ENCODE assay signal across 8 cellular contexts in the genomic region with DNA sequence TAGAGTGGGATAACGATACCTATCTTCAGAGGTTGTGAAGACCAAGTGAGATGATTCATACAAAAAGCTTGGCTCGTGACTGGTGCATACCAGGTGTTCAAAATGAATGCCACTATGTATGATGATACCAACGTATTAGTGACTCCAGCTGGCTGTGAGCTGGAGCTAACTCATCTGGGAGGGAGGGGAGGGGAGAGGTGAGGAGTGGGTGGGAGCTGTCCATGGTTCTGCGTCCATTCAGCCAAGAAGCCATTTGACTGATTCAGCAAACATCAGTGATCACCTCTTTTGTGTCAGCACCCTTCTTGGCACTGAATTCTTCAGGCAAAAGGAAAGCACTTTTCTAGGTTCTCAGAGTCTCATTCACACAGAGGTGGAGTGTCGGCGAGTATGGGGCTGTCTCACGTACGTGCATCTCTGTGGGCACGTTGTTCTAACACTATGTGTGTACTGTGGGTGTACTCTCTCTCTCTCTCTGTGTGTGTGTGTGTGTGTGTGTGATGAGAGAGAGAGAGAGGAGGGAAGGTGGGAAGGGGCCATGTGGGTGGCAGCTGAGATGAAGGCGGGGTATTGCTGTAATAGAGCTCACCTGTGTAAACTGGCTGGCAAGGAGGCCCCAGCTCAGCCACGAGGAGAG.
DNase-seq lines count a peak whose midpoint lies in the region; ATAC-seq and TF ChIP-seq lines count a peak whose summit lies in the region.

No MANE protein-coding gene starts in this region.

- CTCF ChIA-PET in IMR-90 (lab: Yijun Ruan, JAX) = no interaction called here

- peak; percentile 40; the same call in 1 of the 2 replicates for ATAC-seq in IMR-90 (ENCODE audit: low read depth)

- H4K5ac ChIP-seq in IMR-90 (ENCODE audit: low read depth, low read length) = no peak overlapping the region

- no peak overlapping the region for H3K18ac ChIP-seq in IMR-90 (ENCODE audit: low read depth, low read length)

- no peak overlapping the region for H3K56ac ChIP-seq in IMR-90 (ENCODE audit: extremely low read depth, insufficient read depth, low read length)

- 42% methylated on average over 2 of the region's 11 CpGs; no CpG with 5 or more reads in 1 of the 2 experiments for WGBS in IMR-90 (ENCODE audit: extremely low coverage in 2 of 2, insufficient read length in 1 of 2), 2 experiments

- dilution Hi-C loops in IMR-90 (cut with HindIII; ENCODE audit: low sequenced_read_pairs, unreplicated experiment) = no loop called here

- DNase-seq in GM03348 (ENCODE audit: low spot score) (peak; percentile 33), IMR-90 (peak; percentile 58), adipocyte (ENCODE audit: low read depth) (peak; percentile 58), islet precursor cell (peak; percentile 83), NCI-H526 (lab: John Stamatoyannopoulos, UW) (no peak), NCI-H2107 (lab: John Stamatoyannopoulos, UW) (no peak), NCI-H82 (lab: John Stamatoyannopoulos, UW) (no peak)
- DNase-seq in activated T-cell treated with anti-CD3 and anti-CD28 coated beads, Interleukin-2, amount 50 U/mL, for 1 hour = no peak

- H2BK15ac ChIP-seq in IMR-90 (ENCODE audit: low read depth, low read length) = no peak overlapping the region

- H3K4me2 ChIP-seq in IMR-90 (ENCODE audit: low read depth, low read length) = no peak overlapping the region

- no TSS peak for BruUV-seq in IMR-90 (replicated peaks; lab: Mats Ljungman, UMichigan)

- TF ChIP-seq CTCF in IMR-90 (conservative IDR thresholded peaks at IDR 0.05; ENCODE audit: low read depth, low read length) = no peak

- H3K4ac ChIP-seq in IMR-90 (ENCODE audit: low read depth, low read length) = no peak overlapping the region

- no peaks in the 10 kb centered on the region for H3K4me1 ChIP-seq in IMR-90 (ENCODE audit: control insufficient read depth, insufficient read depth, low read length)
- H3K4me1 ChIP-seq in adipocyte (ENCODE audit: control insufficient read depth, insufficient read depth, low read length) = no peaks in the 10 kb centered on the region

- no peak overlapping the region for H3K27ac ChIP-seq in IMR-90 (ENCODE audit: insufficient read depth, low read length)

- H3K27me3 ChIP-seq in IMR-90 (ENCODE audit: control insufficient read depth, insufficient read depth, low read length) (peaks cover 41% of the 10 kb centered on the region), adipocyte (replicated peaks; ENCODE audit: control insufficient read depth, insufficient read depth, low read length) (peaks cover 60% of the 10 kb centered on the region)

- H4K8ac ChIP-seq in IMR-90 (ENCODE audit: low read depth in 2 of 2, low read length in 2 of 2) = no peak overlapping the region

- H2AFZ ChIP-seq in IMR-90 (replicated peaks; ENCODE audit: low read length, poor library complexity) = no peak overlapping the region

- peaks cover 4% of the 10 kb centered on the region; the same call in 1 of the 2 replicates for H4K20me1 ChIP-seq in IMR-90 (ENCODE audit: insufficient read depth, low read length)

- no peaks in the 10 kb centered on the region for H3K9me1 ChIP-seq in IMR-90 (ENCODE audit: insufficient read depth, low read length)

- POLR2A ChIA-PET in IMR-90 (lab: Charles Lee; ENCODE audit: unreplicated experiment) = interaction anchor here (0.7 kb wide), 1 partner anchor 332 kb away, joined by 14 read pairs; no protein-coding TSS in a partner anchor

- TF ChIP-seq POLR2A in IMR-90 (IDR thresholded peaks at IDR 0.05; ENCODE audit: low read depth, low read length) = no peak

- no peak overlapping the region for H3K14ac ChIP-seq in IMR-90 (replicated peaks; ENCODE audit: low read depth, low read length)

- no peak overlapping the region for H3K23ac ChIP-seq in IMR-90 (ENCODE audit: low read depth, low read length)

- no peak overlapping the region for H2AK5ac ChIP-seq in IMR-90 (ENCODE audit: low read depth, low read length)

- in situ Hi-C loops in IMR-90 (cut with MboI; ENCODE audit: low sequenced_read_pairs) = no loop called here

- H2BK120ac ChIP-seq in IMR-90 (ENCODE audit: low read depth, low read length) = no peak overlapping the region

- intact Hi-C loops in IMR-90 (cut with micrococcal nuclease) = no loop called here

- H3K4me3 ChIP-seq in IMR-90 (ENCODE audit: insufficient read depth, low read depth, low read length) (no peak overlapping the region), adipocyte (ENCODE audit: low read length) (no peak overlapping the region)

- H4K91ac ChIP-seq in IMR-90 (ENCODE audit: insufficient read depth, low read depth, low read length) = no peak overlapping the region

- H3K9me3 ChIP-seq in IMR-90 (ENCODE audit: control insufficient read depth, insufficient read depth, low read length) = no peaks in the 10 kb centered on the region
- no peaks in the 10 kb centered on the region for H3K9me3 ChIP-seq in adipocyte (ENCODE audit: control insufficient read depth, low read length)

- no peak overlapping the region for H2AK9ac ChIP-seq in IMR-90 (replicated peaks; ENCODE audit: low read depth, low read length, poor library complexity)

- no peak overlapping the region for H3K9ac ChIP-seq in IMR-90 (ENCODE audit: low read depth, low read length)
- no peak overlapping the region for H3K9ac ChIP-seq in adipocyte (ENCODE audit: low read length)

- H3K36me3 ChIP-seq in IMR-90 (ENCODE audit: control insufficient read depth, insufficient read depth, low read length) (no peaks in the 10 kb centered on the region), adipocyte (ENCODE audit: control insufficient read depth, insufficient read depth, low read length, severe bottlenecking) (no peaks in the 10 kb centered on the region)

- no peak overlapping the region for H2BK5ac ChIP-seq in IMR-90 (ENCODE audit: low read depth, low read length, poor library complexity, severe bottlenecking)

- H3K79me1 ChIP-seq in IMR-90 (ENCODE audit: low read depth in 1 of 2, low read length in 2 of 2) = no peaks in the 10 kb centered on the region

- no peak for TF ChIP-seq RAD21 in IMR-90 (IDR thresholded peaks at IDR 0.05; ENCODE audit: low read length)

- H2BK20ac ChIP-seq in IMR-90 (ENCODE audit: low read depth, low read length) = no peak overlapping the region

TF ChIP-seq in IMR-90, 13 proteins besides CTCF, POLR2A, EP300 and RAD21:
- no peak for TF ChIP-seq CEBPB (IDR thresholded peaks at IDR 0.05; ENCODE audit: low read depth, low read length)
- TF ChIP-seq MAZ (IDR thresholded peaks at IDR 0.05; ENCODE audit: borderline replicate concordance, low read depth, low read length) = peak; percentile 86
- TF ChIP-seq MAFK (IDR thresholded peaks at IDR 0.05; ENCODE audit: low read depth, low read length) = peak; percentile 61; the same call in 1 of the 2 replicates

Comparison
In these comparisons a context has a peak if more than half of its experiments do, and no peak if none do; other contexts are left out.
1. DNase-seq: peak in GM03348 (single experiment), IMR-90 (single experiment), adipocyte (single experiment) and islet precursor cell (single experiment); none in NCI-H526 (0 of 2), NCI-H2107 (single experiment), NCI-H82 (single experiment) and activated T-cell treated with anti-CD3 and anti-CD28 coated beads, Interleukin-2, amount 50 U/mL, for 1 hour (single experiment).